In genomic region chr3:30733681-30734080, GRCh38 we compare ENCODE assay signal across 24 cellular contexts.
DNase-seq lines count a peak whose midpoint lies in the region; ATAC-seq and TF ChIP-seq lines count a peak whose summit lies in the region.
"Had no signal": no experiment of that assay in that cellular context is flagged by ENCODE, and none has a peak within 500 bp of the region (broad histone marks: within the 10 kb centered on the region; RNA-seq: fewer than 3 reads in every experiment).

No MANE protein-coding gene starts in this region.

- peak overlapping the region; percentile 13; the same call in 1 of the 2 replicates for H3K4me3 ChIP-seq in OCI-LY3 (ENCODE audit: low read length)
- H3K4me3 ChIP-seq: GM12878, Peyer's patch had no signal

- peak overlapping the region; percentile 37 for H3K4me3 Mint-ChIP-seq in stimulated activated naive CD8-positive, alpha-beta T cell treated with anti-CD3 and anti-CD28 coated beads, Interleukin-15, Interleukin-2, amounts not matched to agents 100 ng/mL and 50 ng/mL, for 24 hours
- peak overlapping the region; percentile 54 for H3K4me3 Mint-ChIP-seq in activated naive CD8-positive, alpha-beta T cell treated with anti-CD3 and anti-CD28 coated beads, Interleukin-2, amount 50 U/mL, for 24 hours
- H3K4me3 Mint-ChIP-seq in naive thymus-derived CD8-positive, alpha-beta T cell: peak overlapping the region in 3 of 10 donors; percentile 12 to 53 (median 13)
- H3K4me3 Mint-ChIP-seq: CD4-positive, alpha-beta memory T cell had no signal

- TF ChIP-seq CTCF in OCI-LY3 (IDR thresholded peaks at IDR 0.05; ENCODE audit: low read depth, low read length): no peak

- no peaks in the 10 kb centered on the region for H3K36me3 ChIP-seq in OCI-LY3 (replicated peaks; ENCODE audit: low read depth, low read length)
- H3K36me3 ChIP-seq: Peyer's patch had no signal

- H3K9me3 ChIP-seq in OCI-LY3 (ENCODE audit: insufficient read depth, low read length): no peaks in the 10 kb centered on the region
- H3K9me3 ChIP-seq: Peyer's patch had no signal

- peaks cover 15% of the 10 kb centered on the region for H3K4me1 ChIP-seq in OCI-LY3 (ENCODE audit: low read length)
- H3K4me1 ChIP-seq: Peyer's patch had no signal

- peak overlapping the region; percentile 1; the same call in 1 of the 2 replicates for H3K27ac ChIP-seq in OCI-LY3 (ENCODE audit: low read length)
- H3K27ac ChIP-seq: HL-60, Peyer's patch had no signal

- H3K4me1 Mint-ChIP-seq in stimulated activated naive CD8-positive, alpha-beta T cell treated with anti-CD3 and anti-CD28 coated beads, Interleukin-15, Interleukin-2, amounts not matched to agents 100 ng/mL and 50 ng/mL, for 24 hours (ENCODE audit: low read depth): peaks cover 67% of the 10 kb centered on the region
- H3K4me1 Mint-ChIP-seq in activated naive CD8-positive, alpha-beta T cell treated with anti-CD3 and anti-CD28 coated beads, Interleukin-2, amount 50 U/mL, for 24 hours: peaks cover 56% of the 10 kb centered on the region
- peaks cover 32 to 78% (median 58%) of the 10 kb centered on the region in 4 donors for H3K4me1 Mint-ChIP-seq in naive thymus-derived CD8-positive, alpha-beta T cell

- peak overlapping the region; percentile 48 for H3K4me2 ChIP-seq in OCI-LY3 (ENCODE audit: low read length)

- H3K27me3 Mint-ChIP-seq in stimulated activated naive CD8-positive, alpha-beta T cell treated with anti-CD3 and anti-CD28 coated beads, Interleukin-15, Interleukin-2, amounts not matched to agents 100 ng/mL and 50 ng/mL, for 24 hours: no peaks in the 10 kb centered on the region
- H3K27me3 Mint-ChIP-seq in activated naive CD8-positive, alpha-beta T cell treated with anti-CD3 and anti-CD28 coated beads, Interleukin-2, amount 50 U/mL, for 24 hours: no peaks in the 10 kb centered on the region
- H3K27me3 Mint-ChIP-seq in naive thymus-derived CD8-positive, alpha-beta T cell: no peaks in the 10 kb centered on the region

- H3K79me2 ChIP-seq in OCI-LY3 (ENCODE audit: low read length): no peaks in the 10 kb centered on the region

- no peaks in the 10 kb centered on the region for H4K20me1 ChIP-seq in OCI-LY3 (ENCODE audit: insufficient read depth, low read length)

- DNase-seq in stimulated activated naive CD8-positive, alpha-beta T cell treated with anti-CD3 and anti-CD28 coated beads, Interleukin-15, Interleukin-2, amounts not matched to agents 100 U/mL and 50 U/mL, for 24 hours: no peak
- DNase-seq in activated naive CD8-positive, alpha-beta T cell treated with anti-CD3 and anti-CD28 coated beads, Interleukin-2, amount 50 U/mL, for 24 hours: no peak
- DNase-seq in GM03348 (ENCODE audit: low spot score) (no peak), nucleus accumbens (lab: John Stamatoyannopoulos, UW) (no peak)
- DNase-seq in naive thymus-derived CD8-positive, alpha-beta T cell: no peak
- DNase-seq: C1 segment of cervical spinal cord; CD4-positive, alpha-beta memory T cell; COR-L47; HCEC 1CT; Karpas-422; MV-4-11; NCI-H1105; NCI-H1436 treated with DMSO at 0.1 percent for 48 hours; NCI-H1930; NCI-H2107; NCI-H446 treated with DMSO at 0.1 percent for 48 hours; NCI-H526; NCI-H82; Peyer's patch; SHP77 treated with DMSO at 0.1 percent for 48 hours had no signal

- peak overlapping the region; percentile 6; the same call in 1 of the 2 replicates for H3K9ac ChIP-seq in OCI-LY3 (ENCODE audit: low read length)

- no peak for ATAC-seq in stimulated activated naive CD8-positive, alpha-beta T cell treated with anti-CD3 and anti-CD28 coated beads, Interleukin-15, Interleukin-2, amounts not matched to agents 100 U/mL and 50 U/mL, for 24 hours
- no peak for ATAC-seq in activated naive CD8-positive, alpha-beta T cell treated with anti-CD3 and anti-CD28 coated beads, Interleukin-2, amount 50 U/mL, for 24 hours
- ATAC-seq in naive thymus-derived CD8-positive, alpha-beta T cell: no peak
- ATAC-seq: GM12878 had no signal

- no peaks in the 10 kb centered on the region for H3K36me3 Mint-ChIP-seq in stimulated activated naive CD8-positive, alpha-beta T cell treated with anti-CD3 and anti-CD28 coated beads, Interleukin-15, Interleukin-2, amounts not matched to agents 100 ng/mL and 50 ng/mL, for 24 hours (ENCODE audit: low read depth)
- H3K36me3 Mint-ChIP-seq in activated naive CD8-positive, alpha-beta T cell treated with anti-CD3 and anti-CD28 coated beads, Interleukin-2, amount 50 U/mL, for 24 hours (ENCODE audit: low read depth): no peaks in the 10 kb centered on the region
- H3K36me3 Mint-ChIP-seq in naive thymus-derived CD8-positive, alpha-beta T cell: no peaks in the 10 kb centered on the region
- H3K36me3 Mint-ChIP-seq: CD4-positive, alpha-beta memory T cell had no signal

- H3K27me3 ChIP-seq in OCI-LY3 (ENCODE audit: low read depth, low read length): no peaks in the 10 kb centered on the region
- H3K27me3 ChIP-seq: Peyer's patch had no signal

- peaks cover 4% of the 10 kb centered on the region for H3K9me3 Mint-ChIP-seq in stimulated activated naive CD8-positive, alpha-beta T cell treated with anti-CD3 and anti-CD28 coated beads, Interleukin-15, Interleukin-2, amounts not matched to agents 100 ng/mL and 50 ng/mL, for 24 hours
- H3K9me3 Mint-ChIP-seq in activated naive CD8-positive, alpha-beta T cell treated with anti-CD3 and anti-CD28 coated beads, Interleukin-2, amount 50 U/mL, for 24 hours: no peaks in the 10 kb centered on the region
- H3K9me3 Mint-ChIP-seq in naive thymus-derived CD8-positive, alpha-beta T cell: no peaks in the 10 kb centered on the region

- H3K27ac Mint-ChIP-seq in stimulated activated naive CD8-positive, alpha-beta T cell treated with anti-CD3 and anti-CD28 coated beads, Interleukin-15, Interleukin-2, amounts not matched to agents 100 ng/mL and 50 ng/mL, for 24 hours: no peak overlapping the region
- H3K27ac Mint-ChIP-seq in activated naive CD8-positive, alpha-beta T cell treated with anti-CD3 and anti-CD28 coated beads, Interleukin-2, amount 50 U/mL, for 24 hours: no peak overlapping the region
- H3K27ac Mint-ChIP-seq in naive thymus-derived CD8-positive, alpha-beta T cell: peak overlapping the region in 3 of 10 donors; percentile 12 to 70 (median 27)
- H3K27ac Mint-ChIP-seq: CD4-positive, alpha-beta memory T cell had no signal

- POLR2A ChIA-PET in naive thymus-derived CD8-positive, alpha-beta T cell (lab: Charles Lee): interaction anchor here (0.5 to 0.8 kb wide), 2 partner anchors 38 to 111 kb away, joined by 4 read pairs; no protein-coding TSS in a partner anchor

- peak overlapping the region; percentile 4; the same call in 1 of the 2 replicates for H2AFZ ChIP-seq in OCI-LY3 (ENCODE audit: low read depth, low read length)
